8 cellular contexts compared by ENCODE assay signal in the genomic region with DNA sequence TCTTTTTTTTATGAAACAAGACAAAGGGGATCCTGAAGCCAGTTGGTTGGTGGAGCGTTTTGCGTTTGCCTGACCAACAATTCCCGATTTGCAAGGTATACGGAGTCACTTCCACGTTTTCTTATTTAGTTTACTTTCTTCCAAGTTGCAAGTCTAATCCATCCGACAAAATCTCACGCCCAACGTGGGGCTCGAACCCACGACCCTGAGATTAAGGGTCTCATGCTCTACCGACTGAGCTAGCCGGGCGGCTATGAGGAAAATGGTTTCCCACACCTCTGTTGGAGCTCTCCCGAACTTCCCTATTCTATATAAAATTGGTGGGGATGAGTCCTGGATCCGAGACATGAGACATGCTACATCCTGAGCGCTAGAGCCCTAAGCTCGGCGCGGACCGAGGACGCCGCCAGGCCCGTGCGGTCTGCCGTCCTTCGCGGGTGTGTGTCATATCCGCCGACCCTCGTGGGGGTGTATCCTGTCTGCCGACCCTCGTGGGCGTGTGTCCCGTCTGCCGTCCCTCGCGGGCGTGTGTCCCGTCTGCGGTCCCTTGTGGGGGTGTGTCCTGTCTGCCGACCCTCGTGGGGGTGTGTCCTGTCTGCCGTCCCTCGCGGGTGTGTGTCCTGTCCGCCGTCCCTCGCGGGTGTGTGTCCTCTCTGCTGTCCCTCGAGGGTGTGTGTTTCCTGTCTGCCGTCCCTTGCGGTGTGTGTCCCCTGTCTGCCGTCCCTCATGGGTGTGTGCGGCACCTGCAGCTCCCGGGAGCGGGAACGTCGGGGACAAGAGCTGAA. TPM values are rescaled to one million over a fixed set of nuclear protein-coding genes. Genes with fewer than 3 reads are reported as not detected.
DNase-seq lines count a peak whose midpoint lies in the region; ATAC-seq and TF ChIP-seq lines count a peak whose summit lies in the region.

No MANE protein-coding gene starts in this region.

- TF ChIP-seq CTCF in breast epithelium (IDR thresholded peaks at IDR 0.05), result no peak

- peak overlapping the region; percentile 83 to 97 (median 95) for H3K27ac Mint-ChIP-seq in immature natural killer cell

- TF ChIP-seq POLR2A in breast epithelium (IDR thresholded peaks at IDR 0.05), result no peak

- DNase-seq in GM04504 (ENCODE audit: low read depth), result peak; percentile 83
- peak; percentile 77 for DNase-seq in NCI-H1694 (lab: John Stamatoyannopoulos, UW)
- peak; percentile 87 for DNase-seq in T1000 (lab: John Stamatoyannopoulos, UW)
- peak; percentile 66 to 77 for DNase-seq in breast epithelium (ENCODE audit: low spot score in 2 of 2)
- DNase-seq in immature natural killer cell, result peak; percentile 85 to 90 (median 87)
- DNase-seq in NCI-H128 (lab: John Stamatoyannopoulos, UW; ENCODE audit: unreplicated experiment), result no peak

- intact Hi-C loops in breast epithelium (cut with DNase I; ENCODE audit: low total_unique reads), result no loop called here

- H3K27me3 ChIP-seq in breast epithelium, result no peaks in the 10 kb centered on the region
- H3K27me3 ChIP-seq in skeletal muscle tissue (ENCODE audit: control insufficient read depth in 3 of 3, insufficient read depth in 3 of 3, low read length in 3 of 3), result peaks cover 10 to 58% (median 53%) of the 10 kb centered on the region in 3 donors

- peaks cover 38 to 40% of the 10 kb centered on the region in 2 donors for H3K4me1 Mint-ChIP-seq in immature natural killer cell

- H3K36me3 ChIP-seq in breast epithelium, result no peaks in the 10 kb centered on the region
- H3K36me3 ChIP-seq in skeletal muscle tissue (ENCODE audit: control insufficient read depth in 3 of 3, insufficient read depth in 3 of 3, low read length in 3 of 3), result no peaks in the 10 kb centered on the region

- H3K4me3 ChIP-seq in breast epithelium (peak overlapping the region; percentile 81 to 95 (median 88)), skeletal muscle tissue (ENCODE audit: low read length in 3 of 3) (peak overlapping the region; percentile 57 to 76 (median 72))

- H3K4me1 ChIP-seq in breast epithelium (no peaks in the 10 kb centered on the region), skeletal muscle tissue (ENCODE audit: control insufficient read depth in 3 of 3, insufficient read depth in 3 of 3, low read length in 3 of 3) (peaks cover 13 to 29% (median 24%) of the 10 kb centered on the region in 3 donors)

- no peak for ATAC-seq in HG03442 (IDR thresholded peaks at IDR 0.05; ENCODE audit: unreplicated experiment)

- H3K27ac ChIP-seq in breast epithelium (peak overlapping the region; percentile 93), skeletal muscle tissue (ENCODE audit: low read depth, low read length) (peak overlapping the region; percentile 60)

- peaks cover 0 to 5% (median 0%) of the 10 kb centered on the region in 6 donors for H3K9me3 Mint-ChIP-seq in immature natural killer cell

- H3K9me3 ChIP-seq in breast epithelium (no peaks in the 10 kb centered on the region), skeletal muscle tissue (ENCODE audit: control insufficient read depth in 3 of 3, low read length in 3 of 3) (peaks cover 0 to 6% (median 0%) of the 10 kb centered on the region in 3 donors)

- no peaks in the 10 kb centered on the region for H3K36me3 Mint-ChIP-seq in immature natural killer cell

- H3K4me3 Mint-ChIP-seq in immature natural killer cell, result peak overlapping the region; percentile 80 to 88 (median 87)

- H3K27me3 Mint-ChIP-seq in immature natural killer cell (ENCODE audit: low read depth in 3 of 3), result peaks cover 23 to 40% (median 35%) of the 10 kb centered on the region in 3 donors

- H3K9ac ChIP-seq in skeletal muscle tissue (ENCODE audit: low read depth in 1 of 3, low read length in 3 of 3), result peak overlapping the region; percentile 13 to 72 (median 64)

RNA-seq across cellular contexts. Expression of a gene that starts 22.6 kb away (rescaled TPM):
- total RNA-seq in breast epithelium, result 1 to 10 TPM; 4.0 to 5.6 (median 5.6) TPM
- polyA plus RNA-seq in immature natural killer cell, result 1 to 10 TPM; 1.7 to 4.5 (median 2.4) TPM
- total RNA-seq in skeletal muscle tissue, result 4.2 TPM

RNA-seq across cellular contexts. Expression of a gene that starts 30.6 kb away (rescaled TPM):
- total RNA-seq in breast epithelium, result not detected
- polyA plus RNA-seq in immature natural killer cell, result not detected
- total RNA-seq in skeletal muscle tissue, result not detected

RNA-seq across cellular contexts. Expression of a gene that starts 45.0 kb away (rescaled TPM):
- total RNA-seq in breast epithelium (10 to 100 TPM; 12.5 to 18.9 (median 13.4) TPM), skeletal muscle tissue (7.3 TPM)
- polyA plus RNA-seq in immature natural killer cell, result under 1 TPM in 1 of 3 donors, not detected in 2; 0.13 TPM

RNA-seq across cellular contexts. Expression of a gene that starts 58.3 kb away (rescaled TPM):
- total RNA-seq in breast epithelium (not detected), skeletal muscle tissue (not detected)
- under 1 TPM in 1 of 3 donors, not detected in 2; 0.13 TPM for polyA plus RNA-seq in immature natural killer cell
